8 cellular contexts compared by ENCODE assay signal in genomic region chr15:60392601-60392985, GRCh38. TPM values are rescaled to one million over a fixed set of nuclear protein-coding genes. Genes with fewer than 3 reads are reported as not detected.
DNase-seq lines count a peak whose midpoint lies in the region; ATAC-seq and TF ChIP-seq lines count a peak whose summit lies in the region.

No MANE protein-coding gene starts in this region.

- no peak for TF ChIP-seq POLR2A in adrenal gland (IDR thresholded peaks at IDR 0.05)

- H3K4me3 ChIP-seq in ACC112 (ENCODE audit: low read depth, low read length) (peak overlapping the region; percentile 95), HFF-Myc (replicated peaks; ENCODE audit: low read depth, low read length) (peak overlapping the region; percentile 32), adrenal gland (no peak overlapping the region), kidney epithelial cell (ENCODE audit: low read depth, low read length) (no peak overlapping the region)

- no peaks in the 10 kb centered on the region for H3K27me3 ChIP-seq in ACC112 (ENCODE audit: insufficient read depth, low read length)
- H3K27me3 ChIP-seq in adrenal gland = no peaks in the 10 kb centered on the region
- H3K27me3 ChIP-seq in kidney epithelial cell (ENCODE audit: control insufficient read depth, insufficient read depth, low read length) = no peaks in the 10 kb centered on the region

- peaks cover 52% of the 10 kb centered on the region for H3K36me3 Mint-ChIP-seq in type B pancreatic cell

- H3K27ac Mint-ChIP-seq in type B pancreatic cell = peak overlapping the region; percentile 97

- peak overlapping the region; percentile 80 for H3K4me3 Mint-ChIP-seq in type B pancreatic cell

- peaks cover 60% of the 10 kb centered on the region for H3K4me1 ChIP-seq in ACC112 (ENCODE audit: control insufficient read depth, insufficient read depth, low read length, unreplicated experiment)
- H3K4me1 ChIP-seq in adrenal gland (replicated peaks in 1 of 2) = peaks cover 67 to 81% of the 10 kb centered on the region in 2 donors

- H3K27me3 Mint-ChIP-seq in type B pancreatic cell = peaks cover 8% of the 10 kb centered on the region

- no peak overlapping the region for H2AFZ ChIP-seq in ACC112 (ENCODE audit: low read length, unreplicated experiment)

- peaks cover under 1% of the 10 kb centered on the region for H3K9me3 Mint-ChIP-seq in type B pancreatic cell

- H3K79me2 ChIP-seq in ACC112 (ENCODE audit: control insufficient read depth, insufficient read depth, low read length, unreplicated experiment) = peaks cover 97% of the 10 kb centered on the region

- 9 to 16% (median 12%) methylated on average over 3 of the region's 3 CpGs for WGBS in adrenal gland, 4 donors

- intact Hi-C loops in adrenal gland (cut with DNase I) = no loop called here

- peaks cover 53% of the 10 kb centered on the region for H3K36me3 ChIP-seq in ACC112 (ENCODE audit: insufficient read depth, low read length)
- peaks cover 0 to 11% of the 10 kb centered on the region in 2 donors for H3K36me3 ChIP-seq in adrenal gland (replicated peaks in 1 of 2)
- H3K36me3 ChIP-seq in kidney epithelial cell (ENCODE audit: control insufficient read depth, insufficient read depth, low read length) = peaks cover 5% of the 10 kb centered on the region

- ATAC-seq in HG02970 (IDR thresholded peaks at IDR 0.05; ENCODE audit: low FRiP score, unreplicated experiment) = no peak

- H3K27ac ChIP-seq in ACC112 (ENCODE audit: low read depth, low read length) (peak overlapping the region; percentile 98), adrenal gland (peak overlapping the region; percentile 55 to 97 (median 89))

- peaks cover 68% of the 10 kb centered on the region for H3K4me1 Mint-ChIP-seq in type B pancreatic cell (ENCODE audit: unreplicated experiment)

- TF ChIP-seq CTCF in HFF-Myc (IDR thresholded peaks at IDR 0.05; ENCODE audit: low read depth, low read length, missing control alignments) (no peak), adrenal gland (IDR thresholded peaks at IDR 0.05) (no peak), kidney epithelial cell (IDR thresholded peaks at IDR 0.05; ENCODE audit: insufficient read depth, low read length, poor library complexity, severe bottlenecking) (no peak), type B pancreatic cell (conservative IDR thresholded peaks at IDR 0.05) (no peak)

- DNase-seq in HFF-Myc (ENCODE audit: extremely low read depth, low read depth) (no peak), adrenal gland (no peak), kidney epithelial cell (ENCODE audit: low read depth) (peak; percentile 75), type B pancreatic cell (ENCODE audit: extremely low spot score, unreplicated experiment) (no peak), occipital lobe (lab: John Stamatoyannopoulos, UW) (no peak), SW480 (ENCODE audit: low spot score) (no peak)

- H3K9me3 ChIP-seq in adrenal gland (replicated peaks in 1 of 3) = no peaks in the 10 kb centered on the region

RNA-seq across cellular contexts. Expression of gene ANXA2, which starts 5.2 kb away (rescaled TPM):
- total RNA-seq in adrenal gland (100 to 1,000 TPM; 335 to 733 (median 482) TPM), kidney epithelial cell (2,658 and 2,688 TPM in 2 replicates), type B pancreatic cell (ENCODE audit: low replicate concordance) (493 and 1,531 TPM in 2 replicates), occipital lobe (46.2 TPM)
- polyA plus RNA-seq in adrenal gland = 1,000 to 10,000 TPM in 1 of 3 donors, 100 to 1,000 TPM in 2; 314 to 1,002 (median 476) TPM

Comparison
In these comparisons a context has a peak if more than half of its experiments do, and no peak if none do; other contexts are left out.
1. H3K4me3 ChIP-seq: peak in ACC112 (single experiment) and HFF-Myc (single experiment); none in adrenal gland (0 of 4) and kidney epithelial cell (single experiment).